ENCODE assay signal across 36 cellular contexts in genomic region chr9:13990994-13991393, GRCh38.
"Had no signal": no experiment of that assay in that cellular context is flagged by ENCODE, and none has a peak within 500 bp of the region (broad histone marks: within the 10 kb centered on the region; RNA-seq: fewer than 3 reads in every experiment).

No MANE protein-coding gene starts in this region.

- H3K27me3 Mint-ChIP-seq: activated B cell treated with CpG ODN at 0.5 μM for 24 hours; activated CD4-positive, alpha-beta memory T cell treated with anti-CD3 and anti-CD28 coated beads, Interleukin-2, amount 10 ng/mL, durations not matched to agents 7 days and 5 days; activated CD4-positive, alpha-beta T cell treated with anti-CD3 and anti-CD28 coated beads for 36 hours; activated CD4-positive, alpha-beta T cell treated with anti-CD3 and anti-CD28 coated beads, Interleukin-2, amount 10 ng/mL, durations not matched to agents 7 days and 5 days; activated CD8-positive, alpha-beta memory T cell treated with anti-CD3 and anti-CD28 coated beads, Interleukin-2, amount 10 ng/mL, durations not matched to agents 7 days and 5 days; activated naive CD4-positive, alpha-beta T cell treated with anti-CD3 and anti-CD28 coated beads, Interleukin-2, amount 10 ng/mL, durations not matched to agents 7 days and 5 days; activated naive CD4-positive, alpha-beta T cell treated with anti-CD3 and anti-CD28 coated beads, Interleukin-2, amount 50 U/mL, for 24 hours; activated naive CD8-positive, alpha-beta T cell; activated naive CD8-positive, alpha-beta T cell treated with anti-CD3 and anti-CD28 coated beads, Interleukin-2, amount 10 ng/mL, durations not matched to agents 7 days and 5 days; activated naive CD8-positive, alpha-beta T cell treated with anti-CD3 and anti-CD28 coated beads, Interleukin-2, amount 50 U/mL, for 24 hours; activated T-cell treated with anti-CD3 and anti-CD28 coated beads, Interleukin-2, amount 50 U/mL, for 24 hours; central memory CD8-positive, alpha-beta T cell had no signal

- H3K4me3 ChIP-seq: ascending aorta, cardiac muscle cell had no signal

- H3K4me1 Mint-ChIP-seq: activated B cell treated with CpG ODN at 0.5 μM for 24 hours; activated CD4-positive, alpha-beta memory T cell treated with anti-CD3 and anti-CD28 coated beads, Interleukin-2, amount 10 ng/mL, durations not matched to agents 7 days and 5 days; activated CD4-positive, alpha-beta T cell treated with anti-CD3 and anti-CD28 coated beads for 36 hours; activated CD4-positive, alpha-beta T cell treated with anti-CD3 and anti-CD28 coated beads, Interleukin-2, amount 10 ng/mL, durations not matched to agents 7 days and 5 days; activated CD8-positive, alpha-beta memory T cell treated with anti-CD3 and anti-CD28 coated beads, Interleukin-2, amount 10 ng/mL, durations not matched to agents 7 days and 5 days; activated naive CD4-positive, alpha-beta T cell treated with anti-CD3 and anti-CD28 coated beads, Interleukin-2, amount 10 ng/mL, durations not matched to agents 7 days and 5 days; activated naive CD4-positive, alpha-beta T cell treated with anti-CD3 and anti-CD28 coated beads, Interleukin-2, amount 50 U/mL, for 24 hours; activated naive CD8-positive, alpha-beta T cell treated with anti-CD3 and anti-CD28 coated beads, Interleukin-2, amount 10 ng/mL, durations not matched to agents 7 days and 5 days; activated naive CD8-positive, alpha-beta T cell treated with anti-CD3 and anti-CD28 coated beads, Interleukin-2, amount 50 U/mL, for 24 hours; central memory CD8-positive, alpha-beta T cell had no signal

- H3K36me3 Mint-ChIP-seq: activated CD8-positive, alpha-beta memory T cell treated with anti-CD3 and anti-CD28 coated beads, Interleukin-2, amount 10 ng/mL, durations not matched to agents 7 days and 5 days; activated naive CD4-positive, alpha-beta T cell treated with anti-CD3 and anti-CD28 coated beads, Interleukin-2, amount 10 ng/mL, durations not matched to agents 7 days and 5 days; activated naive CD4-positive, alpha-beta T cell treated with anti-CD3 and anti-CD28 coated beads, Interleukin-2, amount 50 U/mL, for 24 hours; activated naive CD8-positive, alpha-beta T cell; activated naive CD8-positive, alpha-beta T cell treated with anti-CD3 and anti-CD28 coated beads, Interleukin-2, amount 10 ng/mL, durations not matched to agents 7 days and 5 days had no signal

- H3K27ac ChIP-seq: cardiac muscle cell, VCaP had no signal

- H3K4me3 Mint-ChIP-seq: activated B cell treated with CpG ODN at 0.5 μM for 24 hours; activated CD4-positive, alpha-beta memory T cell treated with anti-CD3 and anti-CD28 coated beads, Interleukin-2, amount 10 ng/mL, durations not matched to agents 7 days and 5 days; activated CD4-positive, alpha-beta T cell treated with anti-CD3 and anti-CD28 coated beads for 36 hours; activated CD4-positive, alpha-beta T cell treated with anti-CD3 and anti-CD28 coated beads, Interleukin-2, amount 10 ng/mL, durations not matched to agents 7 days and 5 days; activated CD8-positive, alpha-beta memory T cell treated with anti-CD3 and anti-CD28 coated beads, Interleukin-2, amount 10 ng/mL, durations not matched to agents 7 days and 5 days; activated CD8-positive, alpha-beta T cell treated with anti-CD3 and anti-CD28 coated beads, Interleukin-2, amount 10 ng/mL, durations not matched to agents 7 days and 5 days; activated naive CD4-positive, alpha-beta T cell treated with anti-CD3 and anti-CD28 coated beads, Interleukin-2, amount 10 ng/mL, durations not matched to agents 7 days and 5 days; activated naive CD4-positive, alpha-beta T cell treated with anti-CD3 and anti-CD28 coated beads, Interleukin-2, amount 50 U/mL, for 24 hours; activated naive CD8-positive, alpha-beta T cell; activated naive CD8-positive, alpha-beta T cell treated with anti-CD3 and anti-CD28 coated beads, Interleukin-2, amount 10 ng/mL, durations not matched to agents 7 days and 5 days; activated naive CD8-positive, alpha-beta T cell treated with anti-CD3 and anti-CD28 coated beads, Interleukin-2, amount 50 U/mL, for 24 hours; activated T-cell treated with anti-CD3 and anti-CD28 coated beads, Interleukin-2, amount 50 U/mL, for 24 hours; brain; central memory CD8-positive, alpha-beta T cell; T-helper 1 cell treated with Interleukin-12 subunit alpha and Interleukin-12 subunit beta and Interleukin-4 antibody, amounts not matched to agents 30 μg/mL and 1 μg/mL, for 36 hours; T-helper 2 cell treated with Interferon-gamma antibody and Interleukin-4, amounts not matched to agents 5 μg/mL and 100 μg/mL, for 36 hours had no signal

- H3K9me3 ChIP-seq: ascending aorta had no signal

- H3K27me3 ChIP-seq: ascending aorta, cardiac muscle cell had no signal

- DNase-seq: activated B cell treated with CpG ODN at 0.5 μM for 24 hours; activated CD4-positive, alpha-beta memory T cell treated with anti-CD3 and anti-CD28 coated beads, Interleukin-2, amount 10 ng/mL, durations not matched to agents 7 days and 5 days; activated CD4-positive, alpha-beta T cell treated with anti-CD3 and anti-CD28 coated beads for 1 hour; activated CD4-positive, alpha-beta T cell treated with anti-CD3 and anti-CD28 coated beads for 36 hours; activated CD4-positive, alpha-beta T cell treated with anti-CD3 and anti-CD28 coated beads for 48 hours; activated CD4-positive, alpha-beta T cell treated with anti-CD3 and anti-CD28 coated beads, Interleukin-2, amount 10 ng/mL, durations not matched to agents 7 days and 5 days; activated CD4-positive, alpha-beta T cell treated with anti-CD3 and anti-CD28 coated beads, Interleukin-2, amount 50 U/mL, for 48 hours; activated CD8-positive, alpha-beta memory T cell treated with anti-CD3 and anti-CD28 coated beads for 24 hours; activated CD8-positive, alpha-beta memory T cell treated with anti-CD3 and anti-CD28 coated beads, Interleukin-2, amount 10 ng/mL, durations not matched to agents 7 days and 5 days; activated CD8-positive, alpha-beta memory T cell treated with anti-CD3 and anti-CD28 coated beads, Interleukin-2, amount 50 U/mL, for 48 hours; activated CD8-positive, alpha-beta T cell treated with anti-CD3 and anti-CD28 coated beads, Interleukin-2, amount 10 ng/mL, durations not matched to agents 7 days and 5 days; activated effector memory CD4-positive, alpha-beta T cell treated with Interleukin-2 at 50 U/mL for 16 hours; activated gamma-delta T cell; activated naive CD4-positive, alpha-beta T cell treated with anti-CD3 and anti-CD28 coated beads, Interleukin-2, amount 10 ng/mL, durations not matched to agents 7 days and 5 days; activated naive CD4-positive, alpha-beta T cell treated with Interleukin-2 at 50 U/mL for 16 hours; activated naive CD8-positive, alpha-beta T cell treated with anti-CD3 and anti-CD28 coated beads, Interleukin-2, amount 10 ng/mL, durations not matched to agents 7 days and 5 days; activated naive CD8-positive, alpha-beta T cell treated with anti-CD3 and anti-CD28 coated beads, Interleukin-2, amount 50 U/mL, for 24 hours; activated T-cell treated with anti-CD3 and anti-CD28 coated beads, Interleukin-2, amount 50 U/mL, for 24 hours; activated T-cell treated with anti-CD3 and anti-CD28 coated beads, Interleukin-2, amount 50 U/mL, for 48 hours; amygdala; anterior cingulate cortex; caudate nucleus; cerebellar nuclear complex; T-helper 1 cell; T-helper 2 cell; T-helper 9 cell had no signal

- H3K27ac Mint-ChIP-seq: activated B cell treated with CpG ODN at 0.5 μM for 24 hours; activated CD4-positive, alpha-beta memory T cell treated with anti-CD3 and anti-CD28 coated beads, Interleukin-2, amount 10 ng/mL, durations not matched to agents 7 days and 5 days; activated CD4-positive, alpha-beta T cell treated with anti-CD3 and anti-CD28 coated beads for 36 hours; activated CD4-positive, alpha-beta T cell treated with anti-CD3 and anti-CD28 coated beads, Interleukin-2, amount 10 ng/mL, durations not matched to agents 7 days and 5 days; activated CD8-positive, alpha-beta memory T cell treated with anti-CD3 and anti-CD28 coated beads, Interleukin-2, amount 10 ng/mL, durations not matched to agents 7 days and 5 days; activated CD8-positive, alpha-beta T cell treated with anti-CD3 and anti-CD28 coated beads, Interleukin-2, amount 10 ng/mL, durations not matched to agents 7 days and 5 days; activated naive CD4-positive, alpha-beta T cell treated with anti-CD3 and anti-CD28 coated beads, Interleukin-2, amount 10 ng/mL, durations not matched to agents 7 days and 5 days; activated naive CD4-positive, alpha-beta T cell treated with anti-CD3 and anti-CD28 coated beads, Interleukin-2, amount 50 U/mL, for 24 hours; activated naive CD8-positive, alpha-beta T cell; activated naive CD8-positive, alpha-beta T cell treated with anti-CD3 and anti-CD28 coated beads, Interleukin-2, amount 10 ng/mL, durations not matched to agents 7 days and 5 days; activated naive CD8-positive, alpha-beta T cell treated with anti-CD3 and anti-CD28 coated beads, Interleukin-2, amount 50 U/mL, for 24 hours; activated T-cell treated with anti-CD3 and anti-CD28 coated beads, Interleukin-2, amount 50 U/mL, for 24 hours; activated T-helper 2 cell treated with anti-CD3 and anti-CD28 coated beads, Interferon-gamma antibody, Interleukin-2, Interleukin-4, amounts not matched to agents 10 μg/mL and 5 μg/mL and 100 μg/mL, durations not matched to agents 14 hours and 24 hours and 36 hours; T-helper 1 cell treated with Interleukin-12 subunit alpha and Interleukin-12 subunit beta and Interleukin-4 antibody, amounts not matched to agents 30 μg/mL and 1 μg/mL, for 36 hours; T-helper 2 cell treated with Interferon-gamma antibody and Interleukin-4, amounts not matched to agents 5 μg/mL and 100 μg/mL, for 36 hours had no signal

- H3K36me3 ChIP-seq: ascending aorta, cardiac muscle cell had no signal
